ENCODE assay signal across 25 cellular contexts in the genomic region with DNA sequence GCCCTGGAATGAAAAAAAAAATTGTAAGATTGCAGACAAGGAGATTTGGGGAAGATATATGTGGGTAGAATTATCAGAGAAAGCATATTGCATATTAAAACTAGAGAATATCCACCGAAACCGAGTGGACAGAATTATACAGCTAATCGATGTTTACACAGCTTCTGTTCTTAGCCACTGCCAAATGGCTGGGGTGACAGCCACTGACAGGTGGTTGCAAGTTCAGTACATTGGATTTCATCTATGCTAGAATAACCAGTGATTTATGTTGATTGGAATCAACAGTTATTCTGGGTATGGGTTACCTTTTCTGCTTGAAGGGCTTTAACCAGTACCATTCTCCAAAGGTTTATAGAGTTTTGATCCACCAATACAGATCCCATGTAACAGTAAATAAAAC. TPM values are rescaled to one million over a fixed set of nuclear protein-coding genes. Genes with fewer than 3 reads are reported as not detected.
"Had no signal": no experiment of that assay in that cellular context is flagged by ENCODE, and none has a peak within 500 bp of the region (broad histone marks: within the 10 kb centered on the region; RNA-seq: fewer than 3 reads in every experiment).

No MANE protein-coding gene starts in this region.

- H3K4me1 Mint-ChIP-seq: brain had no signal

- H3K27ac Mint-ChIP-seq: activated T-cell treated with anti-CD3 and anti-CD28 coated beads, Interleukin-2, amount 50 U/mL, for 72 hours; activated T-helper 2 cell treated with anti-CD3 and anti-CD28 coated beads, Interferon-gamma antibody, Interleukin-2, Interleukin-4, amounts not matched to agents 10 μg/mL and 5 μg/mL and 100 μg/mL, durations not matched to agents 14 hours and 24 hours and 36 hours; brain; T-helper 17 cell had no signal

- H3K9me3 ChIP-seq: Peyer's patch had no signal

- H3K27me3 Mint-ChIP-seq: activated CD8-positive, alpha-beta T cell treated with anti-CD3 and anti-CD28 coated beads for 36 hours; brain; central memory CD8-positive, alpha-beta T cell; T-helper 17 cell had no signal

- H3K27ac ChIP-seq: KMS-11, Peyer's patch, RWPE1, SJSA1, VCaP had no signal

- H3K36me3 Mint-ChIP-seq: brain had no signal

- H3K36me3 ChIP-seq: Peyer's patch, SJSA1 had no signal

- H3K4me3 Mint-ChIP-seq: activated CD8-positive, alpha-beta T cell treated with anti-CD3 and anti-CD28 coated beads for 36 hours; brain; central memory CD8-positive, alpha-beta T cell had no signal

- DNase-seq: activated CD4-positive, CD25-positive, alpha-beta regulatory T cell; activated CD8-positive, alpha-beta memory T cell treated with anti-CD3 and anti-CD28 coated beads, Interleukin-2, amount 50 U/mL, for 4 hours; activated CD8-positive, alpha-beta T cell treated with anti-CD3 and anti-CD28 coated beads for 36 hours; activated gamma-delta T cell treated with Interleukin-2 at 50 U/mL for 16 hours; activated naive CD4-positive, alpha-beta T cell treated with anti-CD3 and anti-CD28 coated beads, Interleukin-2, amount 50 U/mL, for 16 hours; activated T-cell treated with anti-CD3 and anti-CD28 coated beads, Interleukin-2, amount 50 U/mL, for 72 hours; amygdala; cortex of kidney; NCI-H1694 treated with DMSO at 0.1 percent for 48 hours; NCI-H2029 treated with DMSO at 0.1 percent for 48 hours; NCI-H345; NCI-H510A; NCI-H526 treated with DMSO at 0.1 percent for 48 hours; NK-92 treated with Interleukin-12 subunit alpha and Interleukin-12 subunit beta, amount 100 ng/mL, for 24 hours; Peyer's patch; Right ventricle myocardium superior; SW 1271; T-helper 17 cell had no signal

RNA-seq across cellular contexts. Expression of a gene that starts 48.4 kb away (rescaled TPM):
- total RNA-seq: SJSA1 had no signal
